In the genomic region with DNA sequence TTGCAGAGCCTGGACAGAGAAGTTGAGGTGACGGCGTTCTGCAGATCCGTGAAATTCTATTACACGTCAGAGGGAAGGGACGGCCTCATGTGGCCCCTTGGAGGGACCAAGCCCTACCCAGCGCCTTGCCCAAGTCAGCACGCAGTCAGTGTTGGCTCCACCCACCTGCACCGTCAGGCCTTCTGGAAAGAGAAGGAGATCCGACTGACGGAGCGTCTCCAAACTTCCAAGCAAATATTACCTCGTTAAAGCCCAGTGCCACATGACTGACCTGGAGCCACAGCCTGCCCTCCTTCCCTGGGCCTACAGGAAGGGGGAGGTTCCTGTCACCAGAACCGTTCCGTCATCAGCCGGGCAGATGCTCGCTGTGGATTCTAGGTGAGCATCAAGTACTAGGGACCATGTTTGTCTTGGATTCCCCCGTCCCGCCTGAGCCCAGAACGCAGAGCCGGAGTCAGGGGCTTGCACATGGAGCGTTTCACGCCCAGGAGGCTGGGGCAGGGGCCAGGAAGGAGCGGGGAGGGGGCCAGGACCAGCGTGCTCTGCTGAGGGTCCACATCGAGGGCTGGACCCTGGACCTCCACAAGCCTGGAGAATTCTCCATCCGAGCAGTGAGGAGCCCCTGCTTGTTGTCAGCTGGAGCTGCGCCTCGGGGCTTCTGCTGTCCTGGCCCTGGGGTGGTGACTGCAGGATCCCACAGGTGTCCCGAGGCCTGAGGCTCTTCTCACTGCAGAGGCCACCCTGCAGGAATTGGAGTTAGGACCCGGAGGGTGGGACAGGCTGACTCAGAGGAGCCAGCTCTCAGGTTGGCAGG, we compare ENCODE assay signal across 1 cellular context.
TF ChIP-seq lines count a peak whose summit lies in the region.

No MANE protein-coding gene starts in this region.

TF ChIP-seq in HEK293, 187 proteins besides CTCF, POLR2A, EP300 and RAD21 (continued from another document):
- TF ChIP-seq, protein P1, sequence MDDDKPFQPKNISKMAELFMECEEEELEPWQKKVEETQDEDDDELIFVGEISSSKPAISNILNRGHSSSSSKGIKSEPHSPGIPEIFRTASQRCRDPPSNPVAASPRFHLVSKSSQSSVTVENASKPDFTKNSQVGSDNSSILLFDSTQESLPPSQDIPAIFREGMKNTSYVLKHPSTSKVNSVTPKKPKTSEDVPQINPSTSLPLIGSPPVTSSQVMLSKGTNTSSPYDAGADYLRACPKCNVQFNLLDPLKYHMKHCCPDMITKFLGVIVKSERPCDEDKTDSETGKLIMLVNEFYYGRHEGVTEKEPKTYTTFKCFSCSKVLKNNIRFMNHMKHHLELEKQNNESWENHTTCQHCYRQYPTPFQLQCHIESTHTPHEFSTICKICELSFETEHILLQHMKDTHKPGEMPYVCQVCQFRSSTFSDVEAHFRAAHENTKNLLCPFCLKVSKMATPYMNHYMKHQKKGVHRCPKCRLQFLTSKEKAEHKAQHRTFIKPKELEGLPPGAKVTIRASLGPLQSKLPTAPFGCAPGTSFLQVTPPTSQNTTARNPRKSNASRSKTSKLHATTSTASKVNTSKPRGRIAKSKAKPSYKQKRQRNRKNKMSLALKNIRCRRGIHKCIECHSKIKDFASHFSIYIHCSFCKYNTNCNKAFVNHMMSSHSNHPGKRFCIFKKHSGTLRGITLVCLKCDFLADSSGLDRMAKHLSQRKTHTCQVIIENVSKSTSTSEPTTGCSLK (tag by site-specific recombination; IDR thresholded peaks at IDR 0.05): no peak
- TF ChIP-seq WT1 (tag by site-specific recombination; IDR thresholded peaks at IDR 0.05): no peak
